8 cellular contexts compared by ENCODE assay signal in the genomic region with DNA sequence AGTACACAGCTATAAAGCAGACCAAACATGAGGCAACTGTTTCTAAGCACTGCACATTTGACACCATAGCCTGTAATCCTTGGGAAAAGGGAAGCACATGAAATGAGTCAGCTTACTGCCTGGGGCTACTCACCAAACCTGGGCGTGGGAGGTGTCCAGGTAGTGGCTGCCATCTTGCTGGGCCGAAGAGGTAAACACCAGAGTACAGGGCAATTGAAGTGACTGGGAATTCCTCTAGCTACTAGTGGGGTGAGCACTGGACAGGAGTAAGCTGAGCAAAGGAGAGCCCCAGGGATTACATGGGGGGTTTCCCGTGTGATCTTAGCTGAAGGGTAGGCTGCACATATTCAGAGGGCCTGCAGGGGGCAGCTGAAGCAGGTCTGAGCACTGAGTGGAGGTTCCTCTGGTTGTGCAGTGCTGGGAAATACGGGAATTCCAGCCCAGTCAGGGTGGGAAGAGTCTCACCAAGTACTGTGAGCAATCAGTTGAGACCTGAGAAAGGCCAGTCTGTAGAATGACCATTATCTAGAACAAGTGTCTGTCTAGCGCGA.
DNase-seq lines count a peak whose midpoint lies in the region; ATAC-seq, FAIRE-seq and TF ChIP-seq lines count a peak whose summit lies in the region.

No MANE protein-coding gene starts in this region.

- H3K4me3 Mint-ChIP-seq in activated CD4-positive, alpha-beta memory T cell treated with anti-CD3 and anti-CD28 coated beads for 36 hours: no peak overlapping the region
- H3K4me3 Mint-ChIP-seq in activated CD4-positive, alpha-beta memory T cell treated with anti-CD3 and anti-CD28 coated beads, Interleukin-2, amount 10 ng/mL, durations not matched to agents 7 days and 5 days: no peak overlapping the region
- H3K4me3 Mint-ChIP-seq in neural progenitor cell: no peak overlapping the region

- TF ChIP-seq CTCF in K562 (IDR thresholded peaks at IDR 0.05 in 2 of 3, conservative IDR thresholded peaks at IDR 0.05 in 1 of 3; ENCODE audit: insufficient read depth in 2 of 3, low read depth in 1 of 3, low read length in 3 of 3) (peak; percentile 57 to 68 (median 64)), neural progenitor cell (IDR thresholded peaks at IDR 0.05) (peak; percentile 42), ovary (IDR thresholded peaks at IDR 0.05) (no peak)

- FAIRE-seq in K562 (lab: Jason Lieb, UNC): peak; percentile 72

- 22% methylated on average over 6 of the region's 6 CpGs for WGBS in K562 (ENCODE audit: insufficient coverage, low coverage, missing lambda C conversion rate)
- WGBS in ovary, 3 donors: 87 to 95% (median 91%) methylated on average over 6 of the region's 6 CpGs

- H4K20me1 ChIP-seq in K562 (replicated peaks; ENCODE audit: control insufficient read depth, insufficient read depth, low read length) (no peaks in the 10 kb centered on the region), neural progenitor cell (ENCODE audit: low read depth) (no peaks in the 10 kb centered on the region)

- H3K27me3 ChIP-seq in K562 (ENCODE audit: control insufficient read depth in 2 of 2, insufficient read depth in 2 of 2, low read length in 2 of 2) (no peaks in the 10 kb centered on the region), neural progenitor cell (no peaks in the 10 kb centered on the region), ovary (no peaks in the 10 kb centered on the region)

- CTCF ChIA-PET in activated CD4-positive, alpha-beta memory T cell treated with anti-CD3 and anti-CD28 coated beads for 36 hours (lab: Charles Lee): interaction anchor here (0.7 to 2.0 kb wide), 4 partner anchors 13 to 54 kb away, joined by 4 to 14 read pairs (median 8); no protein-coding TSS in a partner anchor
- CTCF ChIA-PET in activated CD4-positive, alpha-beta memory T cell treated with anti-CD3 and anti-CD28 coated beads, Interleukin-2, amount 10 ng/mL, durations not matched to agents 7 days and 5 days (lab: Charles Lee): interaction anchor here (0.7 to 1.7 kb wide), 7 partner anchors 12 to 704 kb away, joined by 3 to 5 read pairs (median 3); no protein-coding TSS in a partner anchor
- CTCF ChIA-PET in K562 (lab: Yijun Ruan, JAX; ENCODE audit: low intra/inter-chr PET ratio): interaction anchor here (1.6 kb wide), 1 partner anchor 18 kb away, joined by 3 read pairs; no protein-coding TSS in a partner anchor

- H3K27ac Mint-ChIP-seq in activated CD4-positive, alpha-beta memory T cell treated with anti-CD3 and anti-CD28 coated beads for 36 hours: no peak overlapping the region
- H3K27ac Mint-ChIP-seq in activated CD4-positive, alpha-beta memory T cell treated with anti-CD3 and anti-CD28 coated beads, Interleukin-2, amount 10 ng/mL, durations not matched to agents 7 days and 5 days: no peak overlapping the region
- H3K27ac Mint-ChIP-seq in neural progenitor cell: no peak overlapping the region

- H3K4me1 Mint-ChIP-seq in activated CD4-positive, alpha-beta memory T cell treated with anti-CD3 and anti-CD28 coated beads for 36 hours (ENCODE audit: low read depth): no peaks in the 10 kb centered on the region
- H3K4me1 Mint-ChIP-seq in activated CD4-positive, alpha-beta memory T cell treated with anti-CD3 and anti-CD28 coated beads, Interleukin-2, amount 10 ng/mL, durations not matched to agents 7 days and 5 days: no peaks in the 10 kb centered on the region
- H3K4me1 Mint-ChIP-seq in neural progenitor cell: peaks cover 5% of the 10 kb centered on the region

- BruUV-seq in K562 (replicated peaks; lab: Mats Ljungman, UMichigan): no TSS peak

- H3K27ac ChIP-seq in K562 (ENCODE audit: extremely low read depth, low read depth, low read length) (peak overlapping the region; percentile 89), neural progenitor cell (no peak overlapping the region), ovary (no peak overlapping the region)

- peaks cover 11% of the 10 kb centered on the region for H3K27me3 Mint-ChIP-seq in activated CD4-positive, alpha-beta memory T cell treated with anti-CD3 and anti-CD28 coated beads for 36 hours
- H3K27me3 Mint-ChIP-seq in activated CD4-positive, alpha-beta memory T cell treated with anti-CD3 and anti-CD28 coated beads, Interleukin-2, amount 10 ng/mL, durations not matched to agents 7 days and 5 days: peaks cover 19% of the 10 kb centered on the region
- peaks cover 2% of the 10 kb centered on the region for H3K27me3 Mint-ChIP-seq in neural progenitor cell (ENCODE audit: insufficient read depth, low read depth)

- no peaks in the 10 kb centered on the region for H3K36me3 Mint-ChIP-seq in activated CD4-positive, alpha-beta memory T cell treated with anti-CD3 and anti-CD28 coated beads for 36 hours
- no peaks in the 10 kb centered on the region for H3K36me3 Mint-ChIP-seq in activated CD4-positive, alpha-beta memory T cell treated with anti-CD3 and anti-CD28 coated beads, Interleukin-2, amount 10 ng/mL, durations not matched to agents 7 days and 5 days (ENCODE audit: low read depth)
- H3K36me3 Mint-ChIP-seq in neural progenitor cell: no peaks in the 10 kb centered on the region

- H3K9ac ChIP-seq in K562 (ENCODE audit: insufficient read depth in 1 of 2, low read depth in 2 of 2, low read length in 2 of 2) (peak overlapping the region in 1 of 2 experiments; percentile 45; a peak in 2 of 4 replicates), neural progenitor cell (no peak overlapping the region)

- H2AFZ ChIP-seq in K562 (ENCODE audit: low read depth, low read length): peak overlapping the region; percentile 91
- H2AFZ ChIP-seq in neural progenitor cell (replicated peaks): no peak overlapping the region

- in situ Hi-C loops in K562 (cut with MboI): no loop called here

- DNase-seq in activated CD4-positive, alpha-beta memory T cell treated with anti-CD3 and anti-CD28 coated beads for 36 hours: peak; percentile 12
- no peak for DNase-seq in activated CD4-positive, alpha-beta memory T cell treated with anti-CD3 and anti-CD28 coated beads, Interleukin-2, amount 10 ng/mL, durations not matched to agents 7 days and 5 days
- peak; percentile 32 to 42 (median 38) for DNase-seq in K562 (ENCODE audit: extremely low read depth in 1 of 4, low spot score in 3 of 4)
- DNase-seq in neural progenitor cell (ENCODE audit: low spot score): peak; percentile 11
- no peak for DNase-seq in NCI-H1105 (lab: John Stamatoyannopoulos, UW)
- DNase-seq in stimulated activated CD4-positive, alpha-beta T cell treated with anti-CD3 and anti-CD28 coated beads, Interleukin-12 subunit alpha, Interleukin-12 subunit beta, amount 100 ng/mL, for 4 hours: no peak
- DNase-seq in ovary: no peak

- H3K4me2 ChIP-seq in K562 (ENCODE audit: insufficient read depth, low read length) (peak overlapping the region; percentile 41), neural progenitor cell (no peak overlapping the region)

- TF ChIP-seq EP300 in K562 (IDR thresholded peaks at IDR 0.05; ENCODE audit: low read length) (no peak), ovary (IDR thresholded peaks at IDR 0.05) (no peak)

- H3K4me1 ChIP-seq in K562 (replicated peaks in 1 of 2; ENCODE audit: control insufficient read depth in 2 of 2, insufficient read depth in 2 of 2, low read length in 2 of 2): peaks cover 14 to 47% of the 10 kb centered on the region in 2 experiments
- H3K4me1 ChIP-seq in neural progenitor cell: no peaks in the 10 kb centered on the region
- peaks cover 2% of the 10 kb centered on the region for H3K4me1 ChIP-seq in ovary (ENCODE audit: insufficient read depth)

- POLR2A ChIA-PET in activated CD4-positive, alpha-beta memory T cell treated with anti-CD3 and anti-CD28 coated beads for 36 hours (lab: Charles Lee): no interaction called here
- POLR2A ChIA-PET in activated CD4-positive, alpha-beta memory T cell treated with anti-CD3 and anti-CD28 coated beads, Interleukin-2, amount 10 ng/mL, durations not matched to agents 7 days and 5 days (lab: Charles Lee): no interaction called here
- POLR2A ChIA-PET in K562 (lab: Yijun Ruan, JAX): interaction anchor here (1.1 kb wide), 1 partner anchor 9 kb away, joined by 3 read pairs; no protein-coding TSS in a partner anchor

- H3K4me3 ChIP-seq in K562 (no peak overlapping the region), neural progenitor cell (no peak overlapping the region), ovary (no peak overlapping the region)

- H3K9me3 ChIP-seq in K562 (replicated peaks; ENCODE audit: control insufficient read depth, insufficient read depth, low read depth, low read length) (peaks cover 3% of the 10 kb centered on the region; the same call in 1 of the 2 replicates), neural progenitor cell (ENCODE audit: low read depth) (no peaks in the 10 kb centered on the region), ovary (no peaks in the 10 kb centered on the region)

- no peaks in the 10 kb centered on the region for H3K9me1 ChIP-seq in K562 (ENCODE audit: control insufficient read depth, insufficient read depth, low read length)

- H3K79me2 ChIP-seq in K562 (ENCODE audit: control insufficient read depth, insufficient read depth, low read length) (no peaks in the 10 kb centered on the region), neural progenitor cell (ENCODE audit: low read depth) (no peaks in the 10 kb centered on the region)

- H3K36me3 ChIP-seq in K562 (ENCODE audit: control insufficient read depth, insufficient read depth, low read length) (no peaks in the 10 kb centered on the region; the same call in 2 of the 3 replicates), neural progenitor cell (no peaks in the 10 kb centered on the region), ovary (no peaks in the 10 kb centered on the region)

- intact Hi-C loops in activated CD4-positive, alpha-beta memory T cell treated with anti-CD3 and anti-CD28 coated beads for 36 hours (cut with micrococcal nuclease): no loop called here
- intact Hi-C loops in K562 (cut with micrococcal nuclease) (loop anchor here (1.0 kb wide), 1 partner anchor 17 kb away; no protein-coding TSS in a partner anchor), ovary (cut with DNase I) (no loop called here)

- H3K9me3 Mint-ChIP-seq in activated CD4-positive, alpha-beta memory T cell treated with anti-CD3 and anti-CD28 coated beads for 36 hours: no peaks in the 10 kb centered on the region
- H3K9me3 Mint-ChIP-seq in activated CD4-positive, alpha-beta memory T cell treated with anti-CD3 and anti-CD28 coated beads, Interleukin-2, amount 10 ng/mL, durations not matched to agents 7 days and 5 days: no peaks in the 10 kb centered on the region
- H3K9me3 Mint-ChIP-seq in neural progenitor cell: no peaks in the 10 kb centered on the region

- ATAC-seq in HG03521 (IDR thresholded peaks at IDR 0.05; ENCODE audit: unreplicated experiment) (peak; percentile 67), K562 (peak; percentile 83)

- H3F3A ChIP-seq in neural progenitor cell (ENCODE audit: low read depth): no peaks in the 10 kb centered on the region

- peak; percentile 24 to 58; a peak in 3 of 4 replicates for TF ChIP-seq RAD21 in K562 (CRISPR knock-in tag; conservative IDR thresholded peaks at IDR 0.05 in 1 of 2, IDR thresholded peaks at IDR 0.05 in 1 of 2)

- TF ChIP-seq POLR2A in K562 (conservative IDR thresholded peaks at IDR 0.05): no peak
- TF ChIP-seq POLR2A in ovary (IDR thresholded peaks at IDR 0.05): no peak

TF ChIP-seq in K562, 482 proteins besides CTCF, POLR2A, EP300 and RAD21 (continues in another document):
- no peak for TF ChIP-seq KAT7 (CRISPR knock-in tag; IDR thresholded peaks at IDR 0.05; ENCODE audit: borderline replicate concordance)

Comparison
In these comparisons a context has a peak if more than half of its experiments do, and no peak if none do; other contexts are left out.
1. DNase-seq: peak in activated CD4-positive, alpha-beta memory T cell treated with anti-CD3 and anti-CD28 coated beads for 36 hours (single experiment), K562 (4 of 4) and neural progenitor cell (single experiment); none in activated CD4-positive, alpha-beta memory T cell treated with anti-CD3 and anti-CD28 coated beads, Interleukin-2, amount 10 ng/mL, durations not matched to agents 7 days and 5 days (single experiment), NCI-H1105 (single experiment), stimulated activated CD4-positive, alpha-beta T cell treated with anti-CD3 and anti-CD28 coated beads, Interleukin-12 subunit alpha, Interleukin-12 subunit beta, amount 100 ng/mL, for 4 hours (single experiment) and ovary (0 of 5).
2. CTCF ChIP-seq: peak in K562 (3 of 3) and neural progenitor cell (single experiment); none in ovary (0 of 3).